23 cellular contexts compared by ENCODE assay signal in the genomic region with DNA sequence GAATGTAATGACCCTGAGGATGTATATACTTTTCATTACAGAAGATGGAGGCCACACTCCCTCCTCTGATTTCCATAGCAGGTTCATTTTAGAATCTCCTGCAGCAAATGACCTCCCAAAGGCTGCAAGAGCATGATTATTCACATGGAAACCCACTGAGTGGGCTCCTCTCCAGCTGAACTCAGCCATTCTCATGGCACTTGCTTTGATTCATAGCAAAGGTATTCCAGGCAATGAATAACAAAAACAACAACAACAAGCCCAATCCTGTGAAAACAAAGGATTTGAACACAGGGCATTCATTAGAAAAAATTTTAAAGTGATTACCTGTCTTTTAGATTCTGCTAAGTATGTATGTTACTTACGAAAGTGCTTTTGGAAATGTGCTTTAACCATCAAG.
DNase-seq lines count a peak whose midpoint lies in the region; ATAC-seq and TF ChIP-seq lines count a peak whose summit lies in the region.
"Had no signal": no experiment of that assay in that cellular context is flagged by ENCODE, and none has a peak within 500 bp of the region (broad histone marks: within the 10 kb centered on the region; RNA-seq: fewer than 3 reads in every experiment).

No MANE protein-coding gene starts in this region.

- H3K9me3 Mint-ChIP-seq in MCF 10A (ENCODE audit: unreplicated experiment), result no peaks in the 10 kb centered on the region

- no peaks in the 10 kb centered on the region for H3K4me1 Mint-ChIP-seq in MCF 10A (ENCODE audit: insufficient read depth, unreplicated experiment)
- H3K4me1 Mint-ChIP-seq: B cell; naive thymus-derived CD4-positive, alpha-beta T cell had no signal

- no peak overlapping the region for H3K4me2 ChIP-seq in mammary epithelial cell (ENCODE audit: insufficient read depth, low read depth, low read length)

- no peak for TF ChIP-seq POLR2A in breast epithelium (IDR thresholded peaks at IDR 0.05)

- no peak overlapping the region for H2AFZ ChIP-seq in mammary epithelial cell (ENCODE audit: low read depth, low read length)

- H3K36me3 Mint-ChIP-seq in MCF 10A (ENCODE audit: insufficient read depth, unreplicated experiment), result no peaks in the 10 kb centered on the region
- H3K36me3 Mint-ChIP-seq: naive thymus-derived CD4-positive, alpha-beta T cell had no signal

- 30% methylated on average over 1 of the region's 1 CpG for WGBS in mammary epithelial cell (ENCODE audit: low coverage, missing lambda C conversion rate)

- H3K9ac ChIP-seq in mammary epithelial cell (ENCODE audit: insufficient read depth, low read length), result no peak overlapping the region

- no TSS peak for BruUV-seq in MCF 10A (replicated peaks; lab: Mats Ljungman, UMichigan)
- BruUV-seq in mammary epithelial cell (replicated peaks; lab: Mats Ljungman, UMichigan), result no TSS peak

- no peak for ATAC-seq in GM21786 (IDR thresholded peaks at IDR 0.05; ENCODE audit: unreplicated experiment)
- ATAC-seq in GM21825 (IDR thresholded peaks at IDR 0.05; ENCODE audit: unreplicated experiment), result no peak
- ATAC-seq: body of pancreas; naive thymus-derived CD4-positive, alpha-beta T cell had no signal

- H3K4me3 Mint-ChIP-seq in MCF 10A (ENCODE audit: unreplicated experiment), result no peak overlapping the region
- H3K4me3 Mint-ChIP-seq: B cell; naive thymus-derived CD4-positive, alpha-beta T cell had no signal

- dilution Hi-C loops in mammary epithelial cell (cut with HindIII; ENCODE audit: low sequenced_read_pairs), result no loop called here

- no peaks in the 10 kb centered on the region for H3K79me2 ChIP-seq in mammary epithelial cell (ENCODE audit: insufficient read depth, low read length)

- intact Hi-C loops in MCF 10A (cut with micrococcal nuclease) (no loop called here), breast epithelium (cut with DNase I; ENCODE audit: low total_unique reads) (no loop called here), mammary epithelial cell (cut with micrococcal nuclease) (no loop called here)

- no peak overlapping the region for H3K27ac ChIP-seq in breast epithelium
- H3K27ac ChIP-seq in mammary epithelial cell (ENCODE audit: insufficient read depth, low read depth, low read length), result no peak overlapping the region
- H3K27ac ChIP-seq: 22Rv1, body of pancreas, coronary artery, SJSA1, skin epidermis had no signal

- no peaks in the 10 kb centered on the region for H4K20me1 ChIP-seq in mammary epithelial cell (ENCODE audit: insufficient read depth, low read length)

- TF ChIP-seq CTCF in MCF 10A (IDR thresholded peaks at IDR 0.05; ENCODE audit: unreplicated experiment) (no peak), breast epithelium (IDR thresholded peaks at IDR 0.05) (no peak), mammary epithelial cell (conservative IDR thresholded peaks at IDR 0.05 in 1 of 2, IDR thresholded peaks at IDR 0.05 in 1 of 2; ENCODE audit: extremely low read depth in 1 of 2, insufficient read depth in 1 of 2, low read depth in 1 of 2, low read length in 2 of 2) (no peak)

- H3K27ac Mint-ChIP-seq in MCF 10A (ENCODE audit: low read depth, unreplicated experiment), result no peak overlapping the region
- H3K27ac Mint-ChIP-seq: B cell; naive thymus-derived CD4-positive, alpha-beta T cell had no signal

- DNase-seq in MCF 10A (ENCODE audit: unreplicated experiment), result peak; percentile 60
- DNase-seq in breast epithelium (ENCODE audit: low spot score in 2 of 2), result no peak
- peak; percentile 43 for DNase-seq in mammary epithelial cell
- DNase-seq in iPS DF 4.7 (ENCODE audit: extremely low read depth, low spot score), result peak; percentile 68
- no peak for DNase-seq in DMS 273 (lab: John Stamatoyannopoulos, UW; ENCODE audit: unreplicated experiment)
- no peak for DNase-seq in islet precursor cell
- DNase-seq: activated naive CD4-positive, alpha-beta T cell treated with anti-CD3 and anti-CD28 coated beads, Interleukin-2, amount 50 U/mL, for 16 hours; activated T-cell treated with anti-CD3 and anti-CD28 coated beads, Interleukin-2, amount 50 U/mL, for 48 hours; body of pancreas; Caco-2; naive thymus-derived CD4-positive, alpha-beta T cell; NCI-H1694 treated with DMSO at 0.1 percent for 48 hours; NCI-H226; stimulated activated CD4-positive, alpha-beta T cell treated with anti-CD3 and anti-CD28 coated beads, Interleukin-4, amount 100 ng/mL, for 4 hours; T-helper 2 cell had no signal

- CTCF ChIA-PET in MCF 10A (lab: Yijun Ruan, JAX), result interaction anchor here (0.7 to 1.1 kb wide), 2 partner anchors 9 to 97 kb away, joined by 3 to 4 read pairs; no protein-coding TSS in a partner anchor
- CTCF ChIA-PET in mammary epithelial cell (lab: Charles Lee; ENCODE audit: low non-redundant PET), result no interaction called here

- in situ Hi-C loops in mammary epithelial cell (cut with MboI; ENCODE audit: low sequenced_read_pairs in 2 of 2), result no loop called here

- H3K36me3 ChIP-seq in breast epithelium (no peaks in the 10 kb centered on the region), mammary epithelial cell (ENCODE audit: insufficient read depth, low read length) (no peaks in the 10 kb centered on the region)
- H3K36me3 ChIP-seq: SJSA1 had no signal

- H3K27me3 Mint-ChIP-seq in MCF 10A (ENCODE audit: insufficient read depth, unreplicated experiment), result no peaks in the 10 kb centered on the region
- H3K27me3 Mint-ChIP-seq: B cell; naive thymus-derived CD4-positive, alpha-beta T cell had no signal

- H3K27me3 ChIP-seq in breast epithelium (peaks cover 0 to 7% of the 10 kb centered on the region in 2 donors), mammary epithelial cell (ENCODE audit: insufficient read depth, low read length) (no peaks in the 10 kb centered on the region)
- H3K27me3 ChIP-seq: SJSA1 had no signal

- POLR2A ChIA-PET in MCF 10A (lab: Yijun Ruan, JAX), result no interaction called here

- no peaks in the 10 kb centered on the region for H3K4me1 ChIP-seq in breast epithelium
- no peaks in the 10 kb centered on the region for H3K4me1 ChIP-seq in mammary epithelial cell (ENCODE audit: insufficient read depth, low read length)
- H3K4me1 ChIP-seq: Caco-2, SJSA1 had no signal

- H3K9me3 ChIP-seq in breast epithelium (no peaks in the 10 kb centered on the region), mammary epithelial cell (replicated peaks; ENCODE audit: insufficient read depth, low read length) (no peaks in the 10 kb centered on the region)
- H3K9me3 ChIP-seq: body of pancreas, Caco-2, SJSA1 had no signal

- H3K4me3 ChIP-seq in breast epithelium, result no peak overlapping the region
- no peak overlapping the region for H3K4me3 ChIP-seq in mammary epithelial cell (replicated peaks in 1 of 3; ENCODE audit: insufficient read depth in 1 of 3, low read depth in 2 of 3, low read length in 3 of 3)
- H3K4me3 ChIP-seq: body of pancreas, coronary artery, lung, SJSA1, skin epidermis had no signal

Comparison
In these comparisons a context has a peak if more than half of its experiments do, and no peak if none do; other contexts are left out.
1. DNase-seq: peak in MCF 10A (single experiment), mammary epithelial cell (single experiment) and iPS DF 4.7 (single experiment); none in breast epithelium (0 of 2), DMS 273 (single experiment) and islet precursor cell (single experiment).